In genomic region chr11:776459-777287, GRCh38 we compare ENCODE assay signal across 9 cellular contexts. TPM values are rescaled to one million over a fixed set of nuclear protein-coding genes. Genes with fewer than 3 reads are reported as not detected.
DNase-seq lines count a peak whose midpoint lies in the region; ATAC-seq and TF ChIP-seq lines count a peak whose summit lies in the region.
"Had no signal": no experiment of that assay in that cellular context is flagged by ENCODE, and none has a peak within 500 bp of the region (broad histone marks: within the 10 kb centered on the region; RNA-seq: fewer than 3 reads in every experiment).

No MANE protein-coding gene starts in this region.

- peak overlapping the region; percentile 73 for H3K4me3 ChIP-seq in AG04449 (ENCODE audit: low read depth, low read length)
- peak overlapping the region; percentile 93 for H3K4me3 ChIP-seq in OCI-LY1 (ENCODE audit: low read depth, low read length, poor library complexity, severe bottlenecking)
- H3K4me3 ChIP-seq in liver (ENCODE audit: low read depth in 1 of 3, low read length in 3 of 3): peak overlapping the region; percentile 72 to 95 (median 75)
- H3K4me3 ChIP-seq in thymus (ENCODE audit: low read length): peak overlapping the region; percentile 98

- peak; percentile 42 for ATAC-seq in GM18498 (IDR thresholded peaks at IDR 0.05; ENCODE audit: unreplicated experiment)
- peak; percentile 25 for ATAC-seq in HG02938 (IDR thresholded peaks at IDR 0.05; ENCODE audit: unreplicated experiment)
- peak; percentile 25 for ATAC-seq in central memory CD8-positive, alpha-beta T cell (replicated peaks; ENCODE audit: extremely low read depth, poor library complexity, severe bottlenecking)

- H3K9me3 Mint-ChIP-seq in central memory CD8-positive, alpha-beta T cell: no peaks in the 10 kb centered on the region

- H3K27me3 Mint-ChIP-seq in central memory CD8-positive, alpha-beta T cell: no peaks in the 10 kb centered on the region

- H3K4me1 ChIP-seq in OCI-LY1 (ENCODE audit: insufficient read depth, low read length, severe bottlenecking) (peaks cover 42% of the 10 kb centered on the region), liver (ENCODE audit: control insufficient read depth in 4 of 4, insufficient read depth in 4 of 4, low read length in 3 of 4) (peaks cover 13 to 37% (median 21%) of the 10 kb centered on the region in 4 donors), thymus (ENCODE audit: control insufficient read depth, insufficient read depth, low read length) (peaks cover 11% of the 10 kb centered on the region)

- no peaks in the 10 kb centered on the region for H3K9me2 ChIP-seq in OCI-LY1 (ENCODE audit: low read depth, low read length)

- TF ChIP-seq RAD21 in liver (IDR thresholded peaks at IDR 0.05): no peak

- TF ChIP-seq CTCF in AG04449 (IDR thresholded peaks at IDR 0.05; ENCODE audit: insufficient read depth, low read length, missing control alignments): no peak
- peak; percentile 11; the same call in 1 of the 2 replicates for TF ChIP-seq CTCF in OCI-LY1 (IDR thresholded peaks at IDR 0.05; ENCODE audit: low read length)
- TF ChIP-seq CTCF in liver (IDR thresholded peaks at IDR 0.05; ENCODE audit: low read depth, low read length, missing input control): no peak

- H3K27ac Mint-ChIP-seq in central memory CD8-positive, alpha-beta T cell (ENCODE audit: low read depth): peak overlapping the region; percentile 71

- H3K27ac ChIP-seq in OCI-LY1 (ENCODE audit: low read depth, low read length, poor library complexity, severe bottlenecking) (peak overlapping the region; percentile 26), liver (ENCODE audit: low read depth in 1 of 2, low read length in 2 of 2) (peak overlapping the region; percentile 70 to 77), thymus (ENCODE audit: low read depth) (peak overlapping the region; percentile 36)

- peaks cover 4% of the 10 kb centered on the region for H3K36me3 Mint-ChIP-seq in central memory CD8-positive, alpha-beta T cell (ENCODE audit: insufficient read depth)

- CTCF ChIA-PET in AG04449 (lab: Yijun Ruan, JAX): interaction anchor here (0.7 to 5.1 kb wide), 6 partner anchors 9 to 222 kb away, joined by 3 to 25 read pairs (median 4); no protein-coding TSS in a partner anchor

- H3F3A ChIP-seq in OCI-LY1 (ENCODE audit: insufficient read depth, low read length): no peaks in the 10 kb centered on the region

- peaks cover 19% of the 10 kb centered on the region for H3K79me2 ChIP-seq in OCI-LY1 (ENCODE audit: insufficient read depth, low read length)

- H2AFZ ChIP-seq in OCI-LY1 (ENCODE audit: low read length): no peak overlapping the region

- H3K36me3 ChIP-seq in OCI-LY1 (ENCODE audit: insufficient read depth, low read length): peaks cover 48% of the 10 kb centered on the region
- peaks cover 0 to 12% (median 7%) of the 10 kb centered on the region in 4 donors for H3K36me3 ChIP-seq in liver (ENCODE audit: control insufficient read depth in 4 of 4, insufficient read depth in 3 of 4, low read depth in 1 of 4, low read length in 3 of 4)
- peaks cover 24% of the 10 kb centered on the region for H3K36me3 ChIP-seq in thymus (ENCODE audit: control insufficient read depth, insufficient read depth)

- H3K4me1 Mint-ChIP-seq in central memory CD8-positive, alpha-beta T cell: peaks cover 19% of the 10 kb centered on the region

- DNase-seq in AG04449 (ENCODE audit: low read depth, low spot score): no peak
- DNase-seq in central memory CD8-positive, alpha-beta T cell (ENCODE audit: low spot score in 2 of 2): no peak
- no peak for DNase-seq in mesenteric fat pad (ENCODE audit: low spot score)

- H3K4me2 ChIP-seq in OCI-LY1 (ENCODE audit: low read length): peak overlapping the region; percentile 84

- H3K9me3 ChIP-seq in OCI-LY1 (ENCODE audit: low read length): no peaks in the 10 kb centered on the region
- no peaks in the 10 kb centered on the region for H3K9me3 ChIP-seq in liver (ENCODE audit: control insufficient read depth in 4 of 4, low read length in 3 of 4)
- no peaks in the 10 kb centered on the region for H3K9me3 ChIP-seq in thymus (ENCODE audit: control insufficient read depth)

- 4% methylated on average over 68 of the region's 68 CpGs for WGBS in liver
- 4% methylated on average over 68 of the region's 68 CpGs for whole genome bisulfite sequencing in thymus

- H3K4me3 Mint-ChIP-seq in central memory CD8-positive, alpha-beta T cell: peak overlapping the region; percentile 76

- H4K20me1 ChIP-seq in OCI-LY1 (ENCODE audit: insufficient read depth, low read length): no peaks in the 10 kb centered on the region

- POLR2A ChIA-PET in AG04449 (lab: Yijun Ruan, JAX): interaction anchor here (0.5 to 1.9 kb wide), 3 partner anchors 14 to 19 kb away, joined by 3 to 10 read pairs (median 4); no protein-coding TSS in a partner anchor

- peak overlapping the region; percentile 83 for H3K9ac ChIP-seq in OCI-LY1 (ENCODE audit: low read length)
- H3K9ac ChIP-seq in liver (ENCODE audit: low read depth in 1 of 2, low read length in 2 of 2): peak overlapping the region in 1 of 2 donors; percentile 32

- no peaks in the 10 kb centered on the region for H3K27me3 ChIP-seq in OCI-LY1 (ENCODE audit: insufficient read depth, low read length)
- no peaks in the 10 kb centered on the region for H3K27me3 ChIP-seq in liver (ENCODE audit: control insufficient read depth in 4 of 4, insufficient read depth in 4 of 4, low read length in 3 of 4)
- no peaks in the 10 kb centered on the region for H3K27me3 ChIP-seq in thymus (ENCODE audit: control insufficient read depth, insufficient read depth)

TF ChIP-seq in liver, 16 proteins besides CTCF, POLR2A, EP300 and RAD21 (continues in another document):
- TF ChIP-seq FOXA2 (IDR thresholded peaks at IDR 0.05) (no peak), NR2F2 (IDR thresholded peaks at IDR 0.05) (no peak), REST (IDR thresholded peaks at IDR 0.05) (no peak), GABPA (IDR thresholded peaks at IDR 0.05 in 1 of 2, conservative IDR thresholded peaks at IDR 0.05 in 1 of 2) (no peak), HNF4A (conservative IDR thresholded peaks at IDR 0.05) (no peak), FOXA1 (IDR thresholded peaks at IDR 0.05) (no peak), JUND (IDR thresholded peaks at IDR 0.05) (no peak), TAF1 (conservative IDR thresholded peaks at IDR 0.05) (no peak), EGR1 (IDR thresholded peaks at IDR 0.05; ENCODE audit: low read depth in 2 of 2) (no peak), RXRA (IDR thresholded peaks at IDR 0.05) (no peak)
- TF ChIP-seq, protein P1, sequence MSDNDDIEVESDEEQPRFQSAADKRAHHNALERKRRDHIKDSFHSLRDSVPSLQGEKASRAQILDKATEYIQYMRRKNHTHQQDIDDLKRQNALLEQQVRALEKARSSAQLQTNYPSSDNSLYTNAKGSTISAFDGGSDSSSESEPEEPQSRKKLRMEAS (IDR thresholded peaks at IDR 0.05): no peak
- TF ChIP-seq, protein P2, sequence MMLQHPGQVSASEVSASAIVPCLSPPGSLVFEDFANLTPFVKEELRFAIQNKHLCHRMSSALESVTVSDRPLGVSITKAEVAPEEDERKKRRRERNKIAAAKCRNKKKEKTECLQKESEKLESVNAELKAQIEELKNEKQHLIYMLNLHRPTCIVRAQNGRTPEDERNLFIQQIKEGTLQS (IDR thresholded peaks at IDR 0.05): no peak
- TF ChIP-seq, protein P3, sequence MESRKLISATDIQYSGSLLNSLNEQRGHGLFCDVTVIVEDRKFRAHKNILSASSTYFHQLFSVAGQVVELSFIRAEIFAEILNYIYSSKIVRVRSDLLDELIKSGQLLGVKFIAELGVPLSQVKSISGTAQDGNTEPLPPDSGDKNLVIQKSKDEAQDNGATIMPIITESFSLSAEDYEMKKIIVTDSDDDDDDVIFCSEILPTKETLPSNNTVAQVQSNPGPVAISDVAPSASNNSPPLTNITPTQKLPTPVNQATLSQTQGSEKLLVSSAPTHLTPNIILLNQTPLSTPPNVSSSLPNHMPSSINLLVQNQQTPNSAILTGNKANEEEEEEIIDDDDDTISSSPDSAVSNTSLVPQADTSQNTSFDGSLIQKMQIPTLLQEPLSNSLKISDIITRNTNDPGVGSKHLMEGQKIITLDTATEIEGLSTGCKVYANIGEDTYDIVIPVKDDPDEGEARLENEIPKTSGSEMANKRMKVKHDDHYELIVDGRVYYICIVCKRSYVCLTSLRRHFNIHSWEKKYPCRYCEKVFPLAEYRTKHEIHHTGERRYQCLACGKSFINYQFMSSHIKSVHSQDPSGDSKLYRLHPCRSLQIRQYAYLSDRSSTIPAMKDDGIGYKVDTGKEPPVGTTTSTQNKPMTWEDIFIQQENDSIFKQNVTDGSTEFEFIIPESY (IDR thresholded peaks at IDR 0.05): no peak

RNA-seq across cellular contexts. Expression of gene GATD1, which starts 0.6 kb away (rescaled TPM):
- total RNA-seq in liver (10 to 100 TPM; 26.3 to 37.2 TPM), mesenteric fat pad (54.1 TPM)
- polyA plus RNA-seq in liver (10 to 100 TPM; 22.7 to 23.0 TPM), thymus (31.2 TPM)

RNA-seq across cellular contexts. Expression of gene CEND1, which starts 13.2 kb away (rescaled TPM):
- not detected for total RNA-seq in liver
- polyA plus RNA-seq in liver: not detected
- polyA plus RNA-seq in thymus: 0.25 TPM
- not detected for total RNA-seq in mesenteric fat pad
- total RNA-seq: NCI-H460 had no signal

RNA-seq across cellular contexts. Expression of gene SLC25A22, which starts 21.4 kb away (rescaled TPM):
- total RNA-seq in liver: 10 to 100 TPM in 1 of 2 donors, 1 to 10 TPM in 1; 5.3 to 15.1 TPM
- 10 to 100 TPM in 1 of 2 donors, 1 to 10 TPM in 1; 9.0 to 26.8 TPM for polyA plus RNA-seq in liver
- 11.8 TPM for polyA plus RNA-seq in thymus
- 26.3 TPM for total RNA-seq in mesenteric fat pad

RNA-seq across cellular contexts. Expression of gene PIDD1, which starts 28.4 kb away (rescaled TPM):
- 10 to 100 TPM in 1 of 2 donors, 1 to 10 TPM in 1; 7.8 to 10.4 TPM for total RNA-seq in liver
- 1 to 10 TPM; 6.4 to 7.3 TPM for polyA plus RNA-seq in liver
- 46.0 TPM for polyA plus RNA-seq in thymus
- 10.2 TPM for total RNA-seq in mesenteric fat pad

RNA-seq across cellular contexts. Expression of gene TALDO1, which starts 29.4 kb away (rescaled TPM):
- total RNA-seq in liver (100 to 1,000 TPM in 1 of 2 donors, 10 to 100 TPM in 1; 72.5 to 181 TPM), mesenteric fat pad (277 TPM)
- polyA plus RNA-seq in liver (100 to 1,000 TPM; 123 to 133 TPM), thymus (115 TPM)
